ENCODE assay signal across 8 cellular contexts in the genomic region with DNA sequence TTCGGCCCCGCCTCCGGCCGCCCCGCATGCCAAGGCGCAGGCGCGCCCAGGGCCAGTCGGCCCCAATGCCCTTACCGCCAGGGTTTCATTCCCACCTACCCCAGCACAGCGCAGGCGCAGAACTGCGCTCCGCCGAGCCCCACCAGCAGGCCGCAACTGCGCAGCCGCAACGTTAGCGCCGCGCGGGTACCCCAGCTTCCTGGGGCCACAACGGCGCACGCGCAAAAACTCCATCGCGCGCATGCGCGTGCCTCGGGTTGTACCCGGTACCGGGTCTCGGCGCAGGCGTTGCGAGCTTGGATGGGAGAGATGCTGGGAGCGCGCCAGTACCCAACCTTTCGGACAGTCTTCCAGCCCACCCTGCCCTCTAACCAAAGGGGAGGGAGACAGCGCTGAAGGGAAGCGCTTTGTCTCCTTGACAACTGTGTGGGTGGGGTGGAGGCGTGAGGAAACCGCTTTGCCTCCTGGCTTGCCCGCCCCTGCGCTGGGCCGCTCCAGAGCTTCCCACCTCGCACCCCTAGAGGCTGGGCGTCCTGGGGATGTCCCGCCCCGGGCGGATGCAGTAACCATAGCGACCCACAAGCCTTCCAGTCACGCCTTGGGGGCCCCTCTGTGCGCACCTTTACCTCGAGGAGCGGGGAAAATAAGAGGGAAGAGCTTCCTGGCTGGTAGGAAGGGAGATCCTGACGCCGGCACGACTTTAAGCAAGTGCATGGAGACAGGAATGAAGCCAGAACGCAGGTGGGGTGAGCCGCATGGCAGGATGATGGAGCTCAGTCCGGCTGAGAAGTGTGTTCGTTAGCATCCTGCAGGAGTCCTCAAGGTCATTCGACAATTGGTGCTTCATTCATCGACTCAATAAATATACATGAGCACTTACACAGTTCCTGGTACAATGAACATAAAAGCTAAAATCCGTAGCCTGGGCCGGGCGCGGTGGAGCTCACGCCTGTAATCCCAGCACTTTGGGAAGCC.
A peak's percentile ranks its signal among the peaks of the same experiment; 100 is the strongest.
DNase-seq lines count a peak whose midpoint lies in the region; ATAC-seq and TF ChIP-seq lines count a peak whose summit lies in the region.

No MANE protein-coding gene starts in this region.

- no peak for TF ChIP-seq CTCF in WI38 (IDR thresholded peaks at IDR 0.05; ENCODE audit: low read depth, low read length)
- no peak for TF ChIP-seq CTCF in cardiac fibroblast (IDR thresholded peaks at IDR 0.05; ENCODE audit: low read depth, low read length)

- peak; percentile 100 for DNase-seq in AG08396 (ENCODE audit: low spot score)
- peak; percentile 98 for DNase-seq in NCI-H2227 (lab: John Stamatoyannopoulos, UW; ENCODE audit: unreplicated experiment)
- peak; percentile 98 for DNase-seq in cardiac fibroblast (ENCODE audit: low read depth in 2 of 2)
- peak; percentile 98 for DNase-seq in inferior parietal cortex (ENCODE audit: extremely low spot score)
- peak; percentile 93 for DNase-seq in smooth muscle cell of the brain vasculature (ENCODE audit: low read depth, low spot score)

- peak; percentile 95 for ATAC-seq in GM18909 (IDR thresholded peaks at IDR 0.05; ENCODE audit: poor library complexity, unreplicated experiment)
- peak; percentile 86 for ATAC-seq in HG03159 (IDR thresholded peaks at IDR 0.05; ENCODE audit: unreplicated experiment)

- H3K4me3 ChIP-seq in WI38 (ENCODE audit: low read depth, low read length) (peak overlapping the region; percentile 71), cardiac fibroblast (replicated peaks in 1 of 2; ENCODE audit: low read depth in 2 of 2, low read length in 2 of 2) (peak overlapping the region; percentile 80 to 82)

Comparison
In these comparisons a context has a peak if more than half of its experiments do, and no peak if none do; other contexts are left out.
1. Peak in every context shown above with its lines: DNase-seq, ATAC-seq and H3K4me3 ChIP-seq.